ENCODE assay signal across 8 cellular contexts in genomic region chr10:61024801-61025201, GRCh38.
A peak's percentile ranks its signal among the peaks of the same experiment; 100 is the strongest.
DNase-seq lines count a peak whose midpoint lies in the region; ATAC-seq and TF ChIP-seq lines count a peak whose summit lies in the region.

No MANE protein-coding gene starts in this region.

- H3K36me3 Mint-ChIP-seq in activated T-cell treated with anti-CD3 and anti-CD28 coated beads, Interleukin-2, amount 50 U/mL, for 4 hours (ENCODE audit: insufficient read depth): no peaks in the 10 kb centered on the region

- H3K4me3 Mint-ChIP-seq in activated T-cell treated with anti-CD3 and anti-CD28 coated beads, Interleukin-2, amount 50 U/mL, for 4 hours: no peak overlapping the region

- no peaks in the 10 kb centered on the region for H3K9me3 Mint-ChIP-seq in activated T-cell treated with anti-CD3 and anti-CD28 coated beads, Interleukin-2, amount 50 U/mL, for 4 hours

- peaks cover 3% of the 10 kb centered on the region for H3K27me3 Mint-ChIP-seq in activated T-cell treated with anti-CD3 and anti-CD28 coated beads, Interleukin-2, amount 50 U/mL, for 4 hours (ENCODE audit: low read depth)

- H3K4me1 Mint-ChIP-seq in activated T-cell treated with anti-CD3 and anti-CD28 coated beads, Interleukin-2, amount 50 U/mL, for 4 hours (ENCODE audit: low read depth): no peaks in the 10 kb centered on the region

- CTCF ChIA-PET in HEK293T (lab: Yijun Ruan, JAX): interaction anchor here (0.6 to 1.5 kb wide), 9 partner anchors 10 to 208 kb away, joined by 3 to 8 read pairs (median 3); no protein-coding TSS in a partner anchor

- DNase-seq in AG20443 (ENCODE audit: low spot score): peak; percentile 46
- DNase-seq in HEK293T (ENCODE audit: extremely low spot score): peak; percentile 58
- peak; percentile 37 for DNase-seq in adipocyte (ENCODE audit: low read depth)
- DNase-seq in left kidney (ENCODE audit: low read depth, low spot score): peak; percentile 58
- no peak for DNase-seq in activated T-cell treated with anti-CD3 and anti-CD28 coated beads, Interleukin-2, amount 50 U/mL, for 4 hours
- no peak for DNase-seq in activated effector memory CD4-positive, alpha-beta T cell treated with anti-CD3 and anti-CD28 coated beads, Interleukin-2, amount 50 U/mL, for 16 hours
- no peak for DNase-seq in NK-92 treated with Interleukin-12 subunit alpha and Interleukin-12 subunit beta, amount 100 ng/mL, for 24 hours (lab: John Stamatoyannopoulos, UW)

- H3K9ac ChIP-seq in adipocyte (ENCODE audit: low read length): no peak overlapping the region

- no peak for ATAC-seq in activated T-cell treated with anti-CD3 and anti-CD28 coated beads, Interleukin-2, amount 50 U/mL, for 4 hours
- ATAC-seq in GM21786 (IDR thresholded peaks at IDR 0.05; ENCODE audit: unreplicated experiment): no peak

- no peaks in the 10 kb centered on the region for H3K9me3 ChIP-seq in adipocyte (ENCODE audit: control insufficient read depth, low read length)

- no peaks in the 10 kb centered on the region for H3K36me3 ChIP-seq in adipocyte (ENCODE audit: control insufficient read depth, insufficient read depth, low read length, severe bottlenecking)

- H3K27me3 ChIP-seq in adipocyte (replicated peaks; ENCODE audit: control insufficient read depth, insufficient read depth, low read length): peaks cover 29% of the 10 kb centered on the region

- POLR2A ChIA-PET in HEK293T (lab: Yijun Ruan, JAX): no interaction called here

- H3K4me3 ChIP-seq in adipocyte (ENCODE audit: low read length): no peak overlapping the region

- H3K4me1 ChIP-seq in adipocyte (ENCODE audit: control insufficient read depth, insufficient read depth, low read length): no peaks in the 10 kb centered on the region

TF ChIP-seq in HEK293T, 16 proteins besides CTCF, POLR2A, EP300 and RAD21:
- TF ChIP-seq NFRKB (IDR thresholded peaks at IDR 0.05) (no peak), SP1 (IDR thresholded peaks at IDR 0.05) (no peak)

Comparison
In these comparisons a context has a peak if more than half of its experiments do, and no peak if none do; other contexts are left out.
1. DNase-seq: peak in AG20443 (single experiment), HEK293T (single experiment), adipocyte (single experiment) and left kidney (single experiment); none in activated T-cell treated with anti-CD3 and anti-CD28 coated beads, Interleukin-2, amount 50 U/mL, for 4 hours (single experiment), activated effector memory CD4-positive, alpha-beta T cell treated with anti-CD3 and anti-CD28 coated beads, Interleukin-2, amount 50 U/mL, for 16 hours (single experiment) and NK-92 treated with Interleukin-12 subunit alpha and Interleukin-12 subunit beta, amount 100 ng/mL, for 24 hours (single experiment).